1 cellular context compared by ENCODE assay signal in the genomic region with DNA sequence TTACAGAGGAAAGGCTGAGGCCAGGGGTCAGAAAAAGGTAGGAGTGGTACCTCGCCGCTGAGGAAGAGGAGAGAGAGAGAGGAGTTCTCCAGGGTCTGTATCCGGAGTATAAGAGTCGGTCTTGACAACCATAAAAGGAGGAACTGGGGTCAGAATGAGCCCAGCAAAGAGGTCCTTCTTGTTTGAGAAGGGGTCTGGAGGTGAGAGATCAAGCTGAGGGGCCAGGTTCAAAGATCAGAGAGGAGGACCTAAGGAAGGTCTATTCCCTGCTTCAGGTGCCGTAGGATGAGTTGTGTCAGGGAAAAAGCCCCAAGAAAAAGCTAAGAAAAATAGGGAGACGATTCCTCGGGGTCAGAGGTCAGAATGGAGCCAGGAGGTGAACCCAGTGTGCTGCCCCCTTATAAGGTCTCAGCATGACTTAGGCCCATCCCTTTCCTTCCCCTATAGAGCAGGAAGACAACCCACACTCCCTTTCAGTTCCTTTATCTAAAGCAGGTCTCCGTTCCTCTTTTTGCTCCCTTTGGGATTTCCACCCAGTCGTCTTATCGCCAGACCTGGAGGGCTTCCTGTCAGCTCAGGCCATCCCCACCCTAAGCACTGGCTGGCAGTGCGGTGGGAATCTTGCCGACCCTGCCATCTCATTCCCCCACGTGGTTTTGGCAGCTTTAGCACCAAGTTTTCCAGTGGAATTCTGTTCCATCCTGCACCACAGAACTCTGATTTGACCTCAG.
A peak's percentile ranks its signal among the peaks of the same experiment; 100 is the strongest.
TF ChIP-seq lines count a peak whose summit lies in the region.

No MANE protein-coding gene starts in this region.

TF ChIP-seq in GM12878, 131 proteins besides CTCF, POLR2A, EP300 and RAD21 (continued from another document and continues in another):
- peak; percentile 93 for TF ChIP-seq DPF2 (IDR thresholded peaks at IDR 0.05)
- TF ChIP-seq RB1 (IDR thresholded peaks at IDR 0.05; ENCODE audit: borderline replicate concordance), result no peak
- TF ChIP-seq CHD1 (IDR thresholded peaks at IDR 0.05; ENCODE audit: low read depth, low read length), result no peak
- TF ChIP-seq, protein P1, sequence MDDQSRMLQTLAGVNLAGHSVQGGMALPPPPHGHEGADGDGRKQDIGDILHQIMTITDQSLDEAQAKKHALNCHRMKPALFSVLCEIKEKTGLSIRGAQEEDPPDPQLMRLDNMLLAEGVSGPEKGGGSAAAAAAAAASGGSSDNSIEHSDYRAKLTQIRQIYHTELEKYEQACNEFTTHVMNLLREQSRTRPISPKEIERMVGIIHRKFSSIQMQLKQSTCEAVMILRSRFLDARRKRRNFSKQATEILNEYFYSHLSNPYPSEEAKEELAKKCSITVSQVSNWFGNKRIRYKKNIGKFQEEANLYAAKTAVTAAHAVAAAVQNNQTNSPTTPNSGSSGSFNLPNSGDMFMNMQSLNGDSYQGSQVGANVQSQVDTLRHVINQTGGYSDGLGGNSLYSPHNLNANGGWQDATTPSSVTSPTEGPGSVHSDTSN (IDR thresholded peaks at IDR 0.05; ENCODE audit: insufficient replicate concordance, low read depth, low read length), result no peak
- no peak for TF ChIP-seq SIN3A (IDR thresholded peaks at IDR 0.05; ENCODE audit: low read depth, low read length)
- peak; percentile 65; the same call in 1 of the 2 replicates for TF ChIP-seq MTA3 (IDR thresholded peaks at IDR 0.05; ENCODE audit: borderline replicate concordance, low read length)
- TF ChIP-seq SUPT20H (IDR thresholded peaks at IDR 0.05; ENCODE audit: borderline replicate concordance, control insufficient read depth, low read depth, low read length), result no peak
- no peak for TF ChIP-seq SMAD5 (IDR thresholded peaks at IDR 0.05; ENCODE audit: low read depth)
- TF ChIP-seq CREM (IDR thresholded peaks at IDR 0.05; ENCODE audit: low read depth), result no peak; the same call in 1 of the 2 replicates
- TF ChIP-seq TAF1 (IDR thresholded peaks at IDR 0.05; ENCODE audit: borderline replicate concordance, low read depth, low read length), result no peak
- TF ChIP-seq, protein P2, sequence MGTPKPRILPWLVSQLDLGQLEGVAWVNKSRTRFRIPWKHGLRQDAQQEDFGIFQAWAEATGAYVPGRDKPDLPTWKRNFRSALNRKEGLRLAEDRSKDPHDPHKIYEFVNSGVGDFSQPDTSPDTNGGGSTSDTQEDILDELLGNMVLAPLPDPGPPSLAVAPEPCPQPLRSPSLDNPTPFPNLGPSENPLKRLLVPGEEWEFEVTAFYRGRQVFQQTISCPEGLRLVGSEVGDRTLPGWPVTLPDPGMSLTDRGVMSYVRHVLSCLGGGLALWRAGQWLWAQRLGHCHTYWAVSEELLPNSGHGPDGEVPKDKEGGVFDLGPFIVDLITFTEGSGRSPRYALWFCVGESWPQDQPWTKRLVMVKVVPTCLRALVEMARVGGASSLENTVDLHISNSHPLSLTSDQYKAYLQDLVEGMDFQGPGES (IDR thresholded peaks at IDR 0.05), result no peak
- no peak for TF ChIP-seq PAX8 (IDR thresholded peaks at IDR 0.05)
- TF ChIP-seq, protein P3, sequence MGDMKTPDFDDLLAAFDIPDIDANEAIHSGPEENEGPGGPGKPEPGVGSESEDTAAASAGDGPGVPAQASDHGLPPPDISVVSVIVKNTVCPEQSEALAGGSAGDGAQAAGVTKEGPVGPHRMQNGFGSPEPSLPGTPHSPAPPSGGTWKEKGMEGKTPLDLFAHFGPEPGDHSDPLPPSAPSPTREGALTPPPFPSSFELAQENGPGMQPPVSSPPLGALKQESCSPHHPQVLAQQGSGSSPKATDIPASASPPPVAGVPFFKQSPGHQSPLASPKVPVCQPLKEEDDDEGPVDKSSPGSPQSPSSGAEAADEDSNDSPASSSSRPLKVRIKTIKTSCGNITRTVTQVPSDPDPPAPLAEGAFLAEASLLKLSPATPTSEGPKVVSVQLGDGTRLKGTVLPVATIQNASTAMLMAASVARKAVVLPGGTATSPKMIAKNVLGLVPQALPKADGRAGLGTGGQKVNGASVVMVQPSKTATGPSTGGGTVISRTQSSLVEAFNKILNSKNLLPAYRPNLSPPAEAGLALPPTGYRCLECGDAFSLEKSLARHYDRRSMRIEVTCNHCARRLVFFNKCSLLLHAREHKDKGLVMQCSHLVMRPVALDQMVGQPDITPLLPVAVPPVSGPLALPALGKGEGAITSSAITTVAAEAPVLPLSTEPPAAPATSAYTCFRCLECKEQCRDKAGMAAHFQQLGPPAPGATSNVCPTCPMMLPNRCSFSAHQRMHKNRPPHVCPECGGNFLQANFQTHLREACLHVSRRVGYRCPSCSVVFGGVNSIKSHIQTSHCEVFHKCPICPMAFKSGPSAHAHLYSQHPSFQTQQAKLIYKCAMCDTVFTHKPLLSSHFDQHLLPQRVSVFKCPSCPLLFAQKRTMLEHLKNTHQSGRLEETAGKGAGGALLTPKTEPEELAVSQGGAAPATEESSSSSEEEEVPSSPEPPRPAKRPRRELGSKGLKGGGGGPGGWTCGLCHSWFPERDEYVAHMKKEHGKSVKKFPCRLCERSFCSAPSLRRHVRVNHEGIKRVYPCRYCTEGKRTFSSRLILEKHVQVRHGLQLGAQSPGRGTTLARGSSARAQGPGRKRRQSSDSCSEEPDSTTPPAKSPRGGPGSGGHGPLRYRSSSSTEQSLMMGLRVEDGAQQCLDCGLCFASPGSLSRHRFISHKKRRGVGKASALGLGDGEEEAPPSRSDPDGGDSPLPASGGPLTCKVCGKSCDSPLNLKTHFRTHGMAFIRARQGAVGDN (IDR thresholded peaks at IDR 0.05), result no peak
- TF ChIP-seq SPI1 (IDR thresholded peaks at IDR 0.05; ENCODE audit: borderline replicate concordance, insufficient read depth, low read depth, low read length), result peak; percentile 99
- TF ChIP-seq YBX1 (IDR thresholded peaks at IDR 0.05), result no peak
- TF ChIP-seq BRCA1 (IDR thresholded peaks at IDR 0.05; ENCODE audit: low read depth, low read length), result no peak
- TF ChIP-seq, protein P4, sequence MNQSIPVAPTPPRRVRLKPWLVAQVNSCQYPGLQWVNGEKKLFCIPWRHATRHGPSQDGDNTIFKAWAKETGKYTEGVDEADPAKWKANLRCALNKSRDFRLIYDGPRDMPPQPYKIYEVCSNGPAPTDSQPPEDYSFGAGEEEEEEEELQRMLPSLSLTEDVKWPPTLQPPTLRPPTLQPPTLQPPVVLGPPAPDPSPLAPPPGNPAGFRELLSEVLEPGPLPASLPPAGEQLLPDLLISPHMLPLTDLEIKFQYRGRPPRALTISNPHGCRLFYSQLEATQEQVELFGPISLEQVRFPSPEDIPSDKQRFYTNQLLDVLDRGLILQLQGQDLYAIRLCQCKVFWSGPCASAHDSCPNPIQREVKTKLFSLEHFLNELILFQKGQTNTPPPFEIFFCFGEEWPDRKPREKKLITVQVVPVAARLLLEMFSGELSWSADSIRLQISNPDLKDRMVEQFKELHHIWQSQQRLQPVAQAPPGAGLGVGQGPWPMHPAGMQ (IDR thresholded peaks at IDR 0.05; ENCODE audit: borderline replicate concordance), result no peak
- TF ChIP-seq NR2C2 (IDR thresholded peaks at IDR 0.05; ENCODE audit: borderline replicate concordance, control insufficient read depth, insufficient read length, low read depth), result peak; percentile 50
- TF ChIP-seq MYC (IDR thresholded peaks at IDR 0.05; ENCODE audit: insufficient read depth, insufficient read length, insufficient replicate concordance, low read length, severe bottlenecking), result no peak
- no peak for TF ChIP-seq SUZ12 (IDR thresholded peaks at IDR 0.05; ENCODE audit: unreplicated experiment)
- no peak for TF ChIP-seq STAT1 (conservative IDR thresholded peaks at IDR 0.05)
- TF ChIP-seq STAT3 (IDR thresholded peaks at IDR 0.05; ENCODE audit: low read depth, low read length), result no peak
- no peak for TF ChIP-seq SMAD1 (IDR thresholded peaks at IDR 0.05; ENCODE audit: low read depth, partially characterized antibody)
- no peak for TF ChIP-seq EGR1 (IDR thresholded peaks at IDR 0.05; ENCODE audit: borderline replicate concordance in 1 of 2, low read depth in 2 of 2, low read length in 2 of 2)
- no peak for TF ChIP-seq HDGF (IDR thresholded peaks at IDR 0.05)
- TF ChIP-seq KDM1A (IDR thresholded peaks at IDR 0.05; ENCODE audit: borderline replicate concordance), result no peak
- TF ChIP-seq, protein P5, sequence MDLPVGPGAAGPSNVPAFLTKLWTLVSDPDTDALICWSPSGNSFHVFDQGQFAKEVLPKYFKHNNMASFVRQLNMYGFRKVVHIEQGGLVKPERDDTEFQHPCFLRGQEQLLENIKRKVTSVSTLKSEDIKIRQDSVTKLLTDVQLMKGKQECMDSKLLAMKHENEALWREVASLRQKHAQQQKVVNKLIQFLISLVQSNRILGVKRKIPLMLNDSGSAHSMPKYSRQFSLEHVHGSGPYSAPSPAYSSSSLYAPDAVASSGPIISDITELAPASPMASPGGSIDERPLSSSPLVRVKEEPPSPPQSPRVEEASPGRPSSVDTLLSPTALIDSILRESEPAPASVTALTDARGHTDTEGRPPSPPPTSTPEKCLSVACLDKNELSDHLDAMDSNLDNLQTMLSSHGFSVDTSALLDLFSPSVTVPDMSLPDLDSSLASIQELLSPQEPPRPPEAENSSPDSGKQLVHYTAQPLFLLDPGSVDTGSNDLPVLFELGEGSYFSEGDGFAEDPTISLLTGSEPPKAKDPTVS (IDR thresholded peaks at IDR 0.05; ENCODE audit: low read depth, low read length), result no peak
- TF ChIP-seq JUND (IDR thresholded peaks at IDR 0.05; ENCODE audit: low read depth, low read length), result no peak
- TF ChIP-seq, protein P6, sequence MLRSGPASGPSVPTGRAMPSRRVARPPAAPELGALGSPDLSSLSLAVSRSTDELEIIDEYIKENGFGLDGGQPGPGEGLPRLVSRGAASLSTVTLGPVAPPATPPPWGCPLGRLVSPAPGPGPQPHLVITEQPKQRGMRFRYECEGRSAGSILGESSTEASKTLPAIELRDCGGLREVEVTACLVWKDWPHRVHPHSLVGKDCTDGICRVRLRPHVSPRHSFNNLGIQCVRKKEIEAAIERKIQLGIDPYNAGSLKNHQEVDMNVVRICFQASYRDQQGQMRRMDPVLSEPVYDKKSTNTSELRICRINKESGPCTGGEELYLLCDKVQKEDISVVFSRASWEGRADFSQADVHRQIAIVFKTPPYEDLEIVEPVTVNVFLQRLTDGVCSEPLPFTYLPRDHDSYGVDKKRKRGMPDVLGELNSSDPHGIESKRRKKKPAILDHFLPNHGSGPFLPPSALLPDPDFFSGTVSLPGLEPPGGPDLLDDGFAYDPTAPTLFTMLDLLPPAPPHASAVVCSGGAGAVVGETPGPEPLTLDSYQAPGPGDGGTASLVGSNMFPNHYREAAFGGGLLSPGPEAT (IDR thresholded peaks at IDR 0.05; ENCODE audit: low read depth), result peak; percentile 88
- TF ChIP-seq, protein P7, sequence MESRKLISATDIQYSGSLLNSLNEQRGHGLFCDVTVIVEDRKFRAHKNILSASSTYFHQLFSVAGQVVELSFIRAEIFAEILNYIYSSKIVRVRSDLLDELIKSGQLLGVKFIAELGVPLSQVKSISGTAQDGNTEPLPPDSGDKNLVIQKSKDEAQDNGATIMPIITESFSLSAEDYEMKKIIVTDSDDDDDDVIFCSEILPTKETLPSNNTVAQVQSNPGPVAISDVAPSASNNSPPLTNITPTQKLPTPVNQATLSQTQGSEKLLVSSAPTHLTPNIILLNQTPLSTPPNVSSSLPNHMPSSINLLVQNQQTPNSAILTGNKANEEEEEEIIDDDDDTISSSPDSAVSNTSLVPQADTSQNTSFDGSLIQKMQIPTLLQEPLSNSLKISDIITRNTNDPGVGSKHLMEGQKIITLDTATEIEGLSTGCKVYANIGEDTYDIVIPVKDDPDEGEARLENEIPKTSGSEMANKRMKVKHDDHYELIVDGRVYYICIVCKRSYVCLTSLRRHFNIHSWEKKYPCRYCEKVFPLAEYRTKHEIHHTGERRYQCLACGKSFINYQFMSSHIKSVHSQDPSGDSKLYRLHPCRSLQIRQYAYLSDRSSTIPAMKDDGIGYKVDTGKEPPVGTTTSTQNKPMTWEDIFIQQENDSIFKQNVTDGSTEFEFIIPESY (IDR thresholded peaks at IDR 0.05), result no peak
- no peak for TF ChIP-seq SREBF1 (IDR thresholded peaks at IDR 0.05; ENCODE audit: low read length)
- no peak for TF ChIP-seq ZSCAN29 (IDR thresholded peaks at IDR 0.05)
- TF ChIP-seq MEF2A (IDR thresholded peaks at IDR 0.05; ENCODE audit: insufficient read depth, low read depth, low read length), result peak; percentile 42; the same call in 1 of the 2 replicates
- TF ChIP-seq SRF (IDR thresholded peaks at IDR 0.05; ENCODE audit: low read depth in 2 of 2, low read length in 2 of 2), result peak; percentile 72 to 81
- no peak for TF ChIP-seq ZNF384 (IDR thresholded peaks at IDR 0.05; ENCODE audit: borderline replicate concordance, low read depth, low read length)
- no peak for TF ChIP-seq TCF7 (IDR thresholded peaks at IDR 0.05; ENCODE audit: borderline replicate concordance)
- no peak for TF ChIP-seq ESRRA (IDR thresholded peaks at IDR 0.05; ENCODE audit: low read length)
- TF ChIP-seq, protein P8, sequence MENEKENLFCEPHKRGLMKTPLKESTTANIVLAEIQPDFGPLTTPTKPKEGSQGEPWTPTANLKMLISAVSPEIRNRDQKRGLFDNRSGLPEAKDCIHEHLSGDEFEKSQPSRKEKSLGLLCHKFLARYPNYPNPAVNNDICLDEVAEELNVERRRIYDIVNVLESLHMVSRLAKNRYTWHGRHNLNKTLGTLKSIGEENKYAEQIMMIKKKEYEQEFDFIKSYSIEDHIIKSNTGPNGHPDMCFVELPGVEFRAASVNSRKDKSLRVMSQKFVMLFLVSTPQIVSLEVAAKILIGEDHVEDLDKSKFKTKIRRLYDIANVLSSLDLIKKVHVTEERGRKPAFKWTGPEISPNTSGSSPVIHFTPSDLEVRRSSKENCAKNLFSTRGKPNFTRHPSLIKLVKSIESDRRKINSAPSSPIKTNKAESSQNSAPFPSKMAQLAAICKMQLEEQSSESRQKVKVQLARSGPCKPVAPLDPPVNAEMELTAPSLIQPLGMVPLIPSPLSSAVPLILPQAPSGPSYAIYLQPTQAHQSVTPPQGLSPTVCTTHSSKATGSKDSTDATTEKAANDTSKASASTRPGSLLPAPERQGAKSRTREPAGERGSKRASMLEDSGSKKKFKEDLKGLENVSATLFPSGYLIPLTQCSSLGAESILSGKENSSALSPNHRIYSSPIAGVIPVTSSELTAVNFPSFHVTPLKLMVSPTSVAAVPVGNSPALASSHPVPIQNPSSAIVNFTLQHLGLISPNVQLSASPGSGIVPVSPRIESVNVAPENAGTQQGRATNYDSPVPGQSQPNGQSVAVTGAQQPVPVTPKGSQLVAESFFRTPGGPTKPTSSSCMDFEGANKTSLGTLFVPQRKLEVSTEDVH (IDR thresholded peaks at IDR 0.05; ENCODE audit: low read depth, partially characterized antibody), result no peak
- no peak for TF ChIP-seq CHD4 (IDR thresholded peaks at IDR 0.05)
- TF ChIP-seq NBN (IDR thresholded peaks at IDR 0.05), result peak; percentile 62; the same call in 1 of the 2 replicates
- peak; percentile 73 for TF ChIP-seq RUNX3 (IDR thresholded peaks at IDR 0.05; ENCODE audit: low read length)
- peak; percentile 86 for TF ChIP-seq IRF4 (IDR thresholded peaks at IDR 0.05; ENCODE audit: low read depth, low read length)
- no peak for TF ChIP-seq NRF1 (conservative IDR thresholded peaks at IDR 0.05; ENCODE audit: low read depth, low read length)
- TF ChIP-seq ZZZ3 (IDR thresholded peaks at IDR 0.05; ENCODE audit: control insufficient read depth, insufficient read length, low read depth), result no peak
- TF ChIP-seq, protein P9, sequence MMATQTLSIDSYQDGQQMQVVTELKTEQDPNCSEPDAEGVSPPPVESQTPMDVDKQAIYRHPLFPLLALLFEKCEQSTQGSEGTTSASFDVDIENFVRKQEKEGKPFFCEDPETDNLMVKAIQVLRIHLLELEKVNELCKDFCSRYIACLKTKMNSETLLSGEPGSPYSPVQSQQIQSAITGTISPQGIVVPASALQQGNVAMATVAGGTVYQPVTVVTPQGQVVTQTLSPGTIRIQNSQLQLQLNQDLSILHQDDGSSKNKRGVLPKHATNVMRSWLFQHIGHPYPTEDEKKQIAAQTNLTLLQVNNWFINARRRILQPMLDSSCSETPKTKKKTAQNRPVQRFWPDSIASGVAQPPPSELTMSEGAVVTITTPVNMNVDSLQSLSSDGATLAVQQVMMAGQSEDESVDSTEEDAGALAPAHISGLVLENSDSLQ (IDR thresholded peaks at IDR 0.05), result no peak
- TF ChIP-seq HDAC2 (IDR thresholded peaks at IDR 0.05), result no peak
- no peak for TF ChIP-seq CBFB (IDR thresholded peaks at IDR 0.05; ENCODE audit: low read depth)
